1 cellular context compared by ENCODE assay signal in genomic region chr16:47320546-47321315, GRCh38.
TF ChIP-seq lines count a peak whose summit lies in the region.

No MANE protein-coding gene starts in this region.

TF ChIP-seq in GM12878, 131 proteins besides CTCF, POLR2A, EP300 and RAD21:
- TF ChIP-seq EED (IDR thresholded peaks at IDR 0.05; ENCODE audit: low read depth) (no peak), RAD51 (IDR thresholded peaks at IDR 0.05) (0 out of 2 replicates have a peak, but pooled peaks have one; percentile 15)
TF ChIP-seq in GM12878: peak in this region for 1.
